8 cellular contexts compared by ENCODE assay signal in genomic region chr11:114162719-114163123, GRCh38.
DNase-seq lines count a peak whose midpoint lies in the region; ATAC-seq and TF ChIP-seq lines count a peak whose summit lies in the region.

No MANE protein-coding gene starts in this region.

- H3K4me3 Mint-ChIP-seq in mesothelial cell of epicardium: peak overlapping the region; percentile 2

- H3K4me3 ChIP-seq in dorsolateral prefrontal cortex: peak overlapping the region in 26 of 59 donors; percentile 1 to 53 (median 31)

- no peak for ATAC-seq in GM19467 (IDR thresholded peaks at IDR 0.05; ENCODE audit: unreplicated experiment)
- ATAC-seq in GM21515 (IDR thresholded peaks at IDR 0.05; ENCODE audit: unreplicated experiment): no peak

- intact Hi-C loops in dorsolateral prefrontal cortex (cut with DNase I): loop anchor here (1.0 to 2.0 kb wide), 3 partner anchors 16 to 103 kb away; partner anchors contain the start of gene ZBTB16 (in 1 of the 2)

- peaks cover 76% of the 10 kb centered on the region for H3K4me1 Mint-ChIP-seq in mesothelial cell of epicardium

- no peaks in the 10 kb centered on the region for H3K36me3 Mint-ChIP-seq in mesothelial cell of epicardium

- H3K9me3 Mint-ChIP-seq in mesothelial cell of epicardium: no peaks in the 10 kb centered on the region

- no peaks in the 10 kb centered on the region for H3K27me3 ChIP-seq in dorsolateral prefrontal cortex

- peak overlapping the region; percentile 71 for H3K27ac Mint-ChIP-seq in mesothelial cell of epicardium

- H3K27me3 Mint-ChIP-seq in mesothelial cell of epicardium (ENCODE audit: low read depth): peaks cover 82% of the 10 kb centered on the region

- TF ChIP-seq CTCF in dorsolateral prefrontal cortex (IDR thresholded peaks at IDR 0.05 in 54 of 56, conservative IDR thresholded peaks at IDR 0.05 in 2 of 56; ENCODE audit: low read depth in 1 of 56, partially characterized antibody in 56 of 56) (peak in 14 of 56 donors; percentile 4 to 35 (median 18)), mesothelial cell of epicardium (IDR thresholded peaks at IDR 0.05; ENCODE audit: unreplicated experiment) (no peak)

- peak overlapping the region; percentile 97 to 100 (median 100) for H3K27ac ChIP-seq in dorsolateral prefrontal cortex

- DNase-seq in EH (ENCODE audit: low read depth) (peak; percentile 96), NCI-H69 (lab: John Stamatoyannopoulos, UW) (peak; percentile 95), dorsolateral prefrontal cortex (peak; percentile 71 to 95 (median 90)), mesothelial cell of epicardium (ENCODE audit: low spot score in 2 of 2, unreplicated experiment in 2 of 2) (peak; percentile 55 to 81), ureter (ENCODE audit: low spot score) (peak; percentile 94), SKM-1 (lab: John Stamatoyannopoulos, UW; ENCODE audit: unreplicated experiment) (no peak)
